In genomic region chrX:45322382-45322781, GRCh38 we compare ENCODE assay signal across 9 cellular contexts.
DNase-seq lines count a peak whose midpoint lies in the region; ATAC-seq, FAIRE-seq and TF ChIP-seq lines count a peak whose summit lies in the region.
"Had no signal": no experiment of that assay in that cellular context is flagged by ENCODE, and none has a peak within 500 bp of the region (broad histone marks: within the 10 kb centered on the region; RNA-seq: fewer than 3 reads in every experiment).

No MANE protein-coding gene starts in this region.

- no peaks in the 10 kb centered on the region for H3K4me1 ChIP-seq in mesenchymal stem cell (ENCODE audit: control insufficient read depth, insufficient read depth, low read depth, low read length)

- no peaks in the 10 kb centered on the region for H3K36me3 ChIP-seq in mesenchymal stem cell (ENCODE audit: control insufficient read depth in 1 of 2, insufficient read depth in 2 of 2, low read depth in 1 of 2, low read length in 2 of 2)
- H3K36me3 ChIP-seq: BLaER1 treated with 17β-estradiol and CSF1 and Interleukin-3, amounts not matched to agents 10 nM and 100 nM had no signal

- no peak overlapping the region for H2AK5ac ChIP-seq in mesenchymal stem cell (ENCODE audit: low read length, severe bottlenecking)

- 14% methylated on average over 1 of the region's 2 CpGs for WGBS in mesenchymal stem cell

- no peak overlapping the region for H3K18ac ChIP-seq in mesenchymal stem cell (ENCODE audit: low read depth in 1 of 2, low read length in 2 of 2)

- no peak for ATAC-seq in natural killer cell

- H3K4me2 ChIP-seq in mesenchymal stem cell (ENCODE audit: low read length, poor library complexity, severe bottlenecking), result no peak overlapping the region
- H3K4me2 ChIP-seq: BLaER1 treated with 17β-estradiol and CSF1 and Interleukin-3, amounts not matched to agents 10 nM and 100 nM had no signal

- H3K4me1 Mint-ChIP-seq in natural killer cell, result no peaks in the 10 kb centered on the region

- peaks cover 9 to 25% of the 10 kb centered on the region in 2 donors for H3K27me3 Mint-ChIP-seq in natural killer cell (ENCODE audit: low read depth in 2 of 2)

- H2BK5ac ChIP-seq in mesenchymal stem cell (ENCODE audit: low read depth, low read length, poor library complexity, severe bottlenecking), result no peak overlapping the region

- no peak overlapping the region for H2BK15ac ChIP-seq in mesenchymal stem cell (ENCODE audit: low read depth, poor library complexity, severe bottlenecking)

- H2BK120ac ChIP-seq in mesenchymal stem cell (ENCODE audit: low read depth, low read length), result no peak overlapping the region

- no peak overlapping the region for H3K4ac ChIP-seq in mesenchymal stem cell (ENCODE audit: low read depth in 1 of 2, low read length in 2 of 2)

- no peaks in the 10 kb centered on the region for H3K36me3 Mint-ChIP-seq in natural killer cell

- intact Hi-C loops in dorsolateral prefrontal cortex (cut with DNase I) (loop anchor here (5.0 to 10.0 kb wide), 2 partner anchors 125 to 1082 kb away; no protein-coding TSS in a partner anchor), natural killer cell (cut with micrococcal nuclease) (loop anchor here (10.0 kb wide), 1 partner anchor 522 kb away; no protein-coding TSS in a partner anchor)

- no peak overlapping the region for H2AFZ ChIP-seq in mesenchymal stem cell (ENCODE audit: low read depth, low read length)

- peak overlapping the region; percentile 68 for H3K9ac ChIP-seq in mesenchymal stem cell (ENCODE audit: low read length)
- H3K9ac ChIP-seq: BLaER1 treated with 17β-estradiol and CSF1 and Interleukin-3, amounts not matched to agents 10 nM and 100 nM had no signal

- H3K79me1 ChIP-seq in mesenchymal stem cell (replicated peaks; ENCODE audit: low read length, poor library complexity, severe bottlenecking), result no peaks in the 10 kb centered on the region

- no peak overlapping the region for H3K27ac Mint-ChIP-seq in natural killer cell

- no peak overlapping the region for H3K14ac ChIP-seq in mesenchymal stem cell (ENCODE audit: low read length in 2 of 2)

- no peak overlapping the region for H3K4me3 ChIP-seq in dorsolateral prefrontal cortex
- no peak overlapping the region for H3K4me3 ChIP-seq in mesenchymal stem cell (ENCODE audit: insufficient read depth in 1 of 2, low read depth in 1 of 2, low read length in 2 of 2)
- H3K4me3 ChIP-seq: BLaER1 treated with 17β-estradiol and CSF1 and Interleukin-3, amounts not matched to agents 10 nM and 100 nM had no signal

- no peak overlapping the region for H3K4me3 Mint-ChIP-seq in natural killer cell

- H3K23ac ChIP-seq in mesenchymal stem cell (ENCODE audit: low read length in 2 of 2), result no peak overlapping the region

- FAIRE-seq in GM12891 (lab: Jason Lieb, UNC), result no peak

- no peak overlapping the region for H2BK12ac ChIP-seq in mesenchymal stem cell (ENCODE audit: low read length in 2 of 2)

- TF ChIP-seq CTCF in dorsolateral prefrontal cortex (IDR thresholded peaks at IDR 0.05 in 54 of 56, conservative IDR thresholded peaks at IDR 0.05 in 2 of 56; ENCODE audit: low read depth in 1 of 56, partially characterized antibody in 56 of 56) (peak in 54 of 56 donors; percentile 25 to 75 (median 53)), natural killer cell (IDR thresholded peaks at IDR 0.05) (no peak)

- no peak overlapping the region for H4K8ac ChIP-seq in mesenchymal stem cell (ENCODE audit: low read length)

- H3K27me3 ChIP-seq in dorsolateral prefrontal cortex (peaks cover 0 to 83% (median 23%) of the 10 kb centered on the region in 45 donors), mesenchymal stem cell (ENCODE audit: control insufficient read depth in 1 of 2, insufficient read depth in 1 of 2, low read length in 2 of 2) (peaks cover 0 to 45% of the 10 kb centered on the region in 2 experiments)
- H3K27me3 ChIP-seq: BLaER1 treated with 17β-estradiol and CSF1 and Interleukin-3, amounts not matched to agents 10 nM and 100 nM had no signal

- H3K9me3 Mint-ChIP-seq in natural killer cell, result no peaks in the 10 kb centered on the region

- TF ChIP-seq POLR2A in GM12891 (IDR thresholded peaks at IDR 0.05; ENCODE audit: low read depth, low read length), result no peak

- H3K9me3 ChIP-seq in mesenchymal stem cell (ENCODE audit: control insufficient read depth, low read length), result no peaks in the 10 kb centered on the region
- H3K9me3 ChIP-seq: BLaER1 treated with 17β-estradiol and CSF1 and Interleukin-3, amounts not matched to agents 10 nM and 100 nM had no signal

- H3K27ac ChIP-seq in dorsolateral prefrontal cortex (no peak overlapping the region), mesenchymal stem cell (ENCODE audit: low read length, poor library complexity, severe bottlenecking) (peak overlapping the region; percentile 68)
- H3K27ac ChIP-seq: BLaER1 treated with 17β-estradiol and CSF1 and Interleukin-3, amounts not matched to agents 10 nM and 100 nM had no signal

- no peak overlapping the region for H4K91ac ChIP-seq in mesenchymal stem cell (ENCODE audit: low read length)

- DNase-seq in NCI-H2081 (lab: John Stamatoyannopoulos, UW) (peak; percentile 21 to 50), NCI-H2081 treated with DMSO at 0.1 percent for 48 hours (lab: John Stamatoyannopoulos, UW) (no peak), NCI-H69 (lab: John Stamatoyannopoulos, UW) (peak; percentile 14), dorsolateral prefrontal cortex (peak in 3 of 10 donors; percentile 5 to 30 (median 26)), mesenchymal stem cell (peak; percentile 72), GM12891 (ENCODE audit: insufficient read length, low spot score) (no peak), natural killer cell (no peak)
- no peak for DNase-seq in stimulated activated naive CD4-positive, alpha-beta T cell treated with Interleukin-2 at 50 U/mL for 16 hours (lab: John Stamatoyannopoulos, UW)

TF ChIP-seq in GM12891, 5 proteins besides CTCF, POLR2A, EP300 and RAD21:
- no peak for TF ChIP-seq PAX5 (IDR thresholded peaks at IDR 0.05; ENCODE audit: insufficient read depth, low read length, severe bottlenecking)
- TF ChIP-seq SPI1 (IDR thresholded peaks at IDR 0.05; ENCODE audit: low read depth, low read length), result no peak
- no peak for TF ChIP-seq POLR2AphosphoS5 (IDR thresholded peaks at IDR 0.05; ENCODE audit: low read depth, low read length)
- no peak for TF ChIP-seq TAF1 (IDR thresholded peaks at IDR 0.05; ENCODE audit: low read depth, low read length)
- no peak for TF ChIP-seq POU2F2 (IDR thresholded peaks at IDR 0.05; ENCODE audit: low read depth, low read length)
TF ChIP-seq in GM12891: peak in this region for 0.

Comparison
In these comparisons a context has a peak if more than half of its experiments do, and no peak if none do; other contexts are left out.
1. DNase-seq: peak in NCI-H2081 (2 of 2), NCI-H69 (single experiment) and mesenchymal stem cell (single experiment); none in NCI-H2081 treated with DMSO at 0.1 percent for 48 hours (single experiment), GM12891 (single experiment), natural killer cell (single experiment) and stimulated activated naive CD4-positive, alpha-beta T cell treated with Interleukin-2 at 50 U/mL for 16 hours (single experiment).